ENCODE assay signal across 1 cellular context in the genomic region with DNA sequence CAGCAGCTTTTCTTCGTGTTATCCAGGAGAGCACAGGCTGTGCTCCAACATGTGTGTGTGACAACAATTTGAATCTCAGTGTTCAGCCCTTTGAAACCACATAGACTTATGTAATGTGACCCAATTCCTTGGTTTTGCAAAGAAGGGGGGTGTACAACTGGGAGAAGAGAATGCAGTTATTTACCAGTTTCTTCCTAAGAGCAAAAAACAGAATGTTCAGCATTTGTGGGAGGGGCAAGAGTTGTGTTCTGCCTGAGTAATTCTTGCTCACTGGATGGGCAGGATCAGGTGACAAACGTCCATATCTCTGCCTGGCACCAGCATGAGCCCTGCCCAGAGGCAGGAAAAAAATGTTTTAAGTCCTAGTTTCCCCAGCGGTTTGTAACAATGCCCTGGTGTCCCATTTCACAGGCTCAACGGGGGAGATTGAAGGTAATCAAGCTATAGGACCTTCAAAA.
TF ChIP-seq lines count a peak whose summit lies in the region.

No MANE protein-coding gene starts in this region.

TF ChIP-seq in GM23338, 12 proteins besides CTCF, POLR2A, EP300 and RAD21 (continued from another document):
- TF ChIP-seq, protein P1, sequence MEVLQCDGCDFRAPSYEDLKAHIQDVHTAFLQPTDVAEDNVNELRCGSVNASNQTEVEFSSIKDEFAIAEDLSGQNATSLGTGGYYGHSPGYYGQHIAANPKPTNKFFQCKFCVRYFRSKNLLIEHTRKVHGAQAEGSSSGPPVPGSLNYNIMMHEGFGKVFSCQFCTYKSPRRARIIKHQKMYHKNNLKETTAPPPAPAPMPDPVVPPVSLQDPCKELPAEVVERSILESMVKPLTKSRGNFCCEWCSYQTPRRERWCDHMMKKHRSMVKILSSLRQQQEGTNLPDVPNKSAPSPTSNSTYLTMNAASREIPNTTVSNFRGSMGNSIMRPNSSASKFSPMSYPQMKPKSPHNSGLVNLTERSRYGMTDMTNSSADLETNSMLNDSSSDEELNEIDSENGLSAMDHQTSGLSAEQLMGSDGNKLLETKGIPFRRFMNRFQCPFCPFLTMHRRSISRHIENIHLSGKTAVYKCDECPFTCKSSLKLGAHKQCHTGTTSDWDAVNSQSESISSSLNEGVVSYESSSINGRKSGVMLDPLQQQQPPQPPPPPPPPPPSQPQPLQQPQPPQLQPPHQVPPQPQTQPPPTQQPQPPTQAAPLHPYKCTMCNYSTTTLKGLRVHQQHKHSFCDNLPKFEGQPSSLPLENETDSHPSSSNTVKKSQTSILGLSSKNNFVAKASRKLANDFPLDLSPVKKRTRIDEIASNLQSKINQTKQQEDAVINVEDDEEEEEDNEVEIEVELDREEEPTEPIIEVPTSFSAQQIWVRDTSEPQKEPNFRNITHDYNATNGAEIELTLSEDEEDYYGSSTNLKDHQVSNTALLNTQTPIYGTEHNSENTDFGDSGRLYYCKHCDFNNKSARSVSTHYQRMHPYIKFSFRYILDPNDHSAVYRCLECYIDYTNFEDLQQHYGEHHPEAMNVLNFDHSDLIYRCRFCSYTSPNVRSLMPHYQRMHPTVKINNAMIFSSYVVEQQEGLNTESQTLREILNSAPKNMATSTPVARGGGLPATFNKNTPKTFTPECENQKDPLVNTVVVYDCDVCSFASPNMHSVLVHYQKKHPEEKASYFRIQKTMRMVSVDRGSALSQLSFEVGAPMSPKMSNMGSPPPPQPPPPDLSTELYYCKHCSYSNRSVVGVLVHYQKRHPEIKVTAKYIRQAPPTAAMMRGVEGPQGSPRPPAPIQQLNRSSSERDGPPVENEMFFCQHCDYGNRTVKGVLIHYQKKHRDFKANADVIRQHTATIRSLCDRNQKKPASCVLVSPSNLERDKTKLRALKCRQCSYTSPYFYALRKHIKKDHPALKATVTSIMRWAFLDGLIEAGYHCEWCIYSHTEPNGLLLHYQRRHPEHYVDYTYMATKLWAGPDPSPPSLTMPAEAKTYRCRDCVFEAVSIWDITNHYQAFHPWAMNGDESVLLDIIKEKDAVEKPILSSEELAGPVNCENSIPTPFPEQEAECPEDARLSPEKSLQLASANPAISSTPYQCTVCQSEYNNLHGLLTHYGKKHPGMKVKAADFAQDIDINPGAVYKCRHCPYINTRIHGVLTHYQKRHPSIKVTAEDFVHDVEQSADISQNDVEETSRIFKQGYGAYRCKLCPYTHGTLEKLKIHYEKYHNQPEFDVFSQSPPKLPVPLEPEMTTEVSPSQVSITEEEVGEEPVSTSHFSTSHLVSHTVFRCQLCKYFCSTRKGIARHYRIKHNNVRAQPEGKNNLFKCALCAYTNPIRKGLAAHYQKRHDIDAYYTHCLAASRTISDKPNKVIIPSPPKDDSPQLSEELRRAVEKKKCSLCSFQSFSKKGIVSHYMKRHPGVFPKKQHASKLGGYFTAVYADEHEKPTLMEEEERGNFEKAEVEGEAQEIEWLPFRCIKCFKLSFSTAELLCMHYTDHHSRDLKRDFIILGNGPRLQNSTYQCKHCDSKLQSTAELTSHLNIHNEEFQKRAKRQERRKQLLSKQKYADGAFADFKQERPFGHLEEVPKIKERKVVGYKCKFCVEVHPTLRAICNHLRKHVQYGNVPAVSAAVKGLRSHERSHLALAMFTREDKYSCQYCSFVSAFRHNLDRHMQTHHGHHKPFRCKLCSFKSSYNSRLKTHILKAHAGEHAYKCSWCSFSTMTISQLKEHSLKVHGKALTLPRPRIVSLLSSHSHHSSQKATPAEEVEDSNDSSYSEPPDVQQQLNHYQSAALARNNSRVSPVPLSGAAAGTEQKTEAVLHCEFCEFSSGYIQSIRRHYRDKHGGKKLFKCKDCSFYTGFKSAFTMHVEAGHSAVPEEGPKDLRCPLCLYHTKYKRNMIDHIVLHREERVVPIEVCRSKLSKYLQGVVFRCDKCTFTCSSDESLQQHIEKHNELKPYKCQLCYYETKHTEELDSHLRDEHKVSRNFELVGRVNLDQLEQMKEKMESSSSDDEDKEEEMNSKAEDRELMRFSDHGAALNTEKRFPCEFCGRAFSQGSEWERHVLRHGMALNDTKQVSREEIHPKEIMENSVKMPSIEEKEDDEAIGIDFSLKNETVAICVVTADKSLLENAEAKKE (CRISPR knock-in tag; IDR thresholded peaks at IDR 0.05) = no peak
- TF ChIP-seq EZH2phosphoT487 (IDR thresholded peaks at IDR 0.05; ENCODE audit: unreplicated experiment) = no peak
- TF ChIP-seq ZNF114 (CRISPR knock-in tag; IDR thresholded peaks at IDR 0.05) = no peak
- no peak for TF ChIP-seq ZNF331 (CRISPR knock-in tag; IDR thresholded peaks at IDR 0.05; ENCODE audit: low read depth)
- no peak for TF ChIP-seq ETS1 (IDR thresholded peaks at IDR 0.05)
